Comparison of ENCODE assay signal across 32 cellular contexts in the genomic region with DNA sequence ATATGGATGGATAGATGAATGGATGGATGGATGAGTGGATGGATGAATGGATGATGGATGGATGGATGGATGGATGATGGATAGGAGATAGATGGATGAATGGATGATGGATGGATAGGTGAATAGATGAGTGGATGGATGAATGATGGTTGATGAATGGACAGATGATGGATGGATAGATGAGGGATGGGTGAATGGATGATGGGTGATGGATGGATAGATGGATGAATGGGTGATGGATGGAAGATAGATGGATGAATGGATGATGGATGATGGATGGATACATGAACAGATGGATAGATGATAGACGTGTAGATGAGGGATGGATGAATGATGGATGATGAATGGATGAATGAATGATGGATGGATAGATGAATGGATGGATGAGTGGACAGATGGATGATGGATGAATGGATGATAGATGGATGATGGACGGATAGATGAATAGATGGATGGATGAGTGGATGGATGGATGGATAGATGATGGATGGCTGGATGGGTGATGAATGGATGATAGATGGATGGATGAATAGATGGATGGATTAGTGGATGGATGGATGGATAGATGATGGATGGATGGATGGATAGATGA. TPM values are rescaled to one million over a fixed set of nuclear protein-coding genes. Genes with fewer than 3 reads are reported as not detected.
"Had no signal": no experiment of that assay in that cellular context is flagged by ENCODE, and none has a peak within 500 bp of the region (broad histone marks: within the 10 kb centered on the region; RNA-seq: fewer than 3 reads in every experiment).

No MANE protein-coding gene starts in this region.

- H3K27ac ChIP-seq: body of pancreas, esophagus muscularis mucosa, foreskin keratinocyte, gastrocnemius medialis, heart left ventricle, WERI-Rb-1 had no signal

- H3K4me1 Mint-ChIP-seq: activated B cell treated with CpG ODN at 0.5 μM for 24 hours; activated T-helper 17 cell treated with anti-CD3 and anti-CD28 coated beads, Interleukin-2, amount 50 U/mL, for 72 hours had no signal

- FAIRE-seq: colon had no signal

- ATAC-seq: activated CD4-positive, CD25-positive, alpha-beta regulatory T cell treated with anti-CD3 and anti-CD28 coated beads, Interleukin-2, amount 50 U/mL, for 24 hours; activated CD8-positive, alpha-beta T cell treated with anti-CD3 and anti-CD28 coated beads for 36 hours; activated T-cell treated with anti-CD3 and anti-CD28 coated beads, Interleukin-2, amount 50 U/mL, for 4 hours; activated T-helper 17 cell treated with anti-CD3 and anti-CD28 coated beads, Interleukin-2, amount 50 U/mL, for 72 hours; body of pancreas; effector memory CD8-positive, alpha-beta T cell; foreskin keratinocyte; gastrocnemius medialis; heart left ventricle had no signal

- H3K9me3 ChIP-seq: gastrocnemius medialis, heart left ventricle had no signal

- H3K36me3 Mint-ChIP-seq: activated naive CD8-positive, alpha-beta T cell had no signal

- H3K4me1 ChIP-seq: foreskin keratinocyte had no signal

- H3K36me3 ChIP-seq: esophagus muscularis mucosa, gastrocnemius medialis, heart left ventricle, WERI-Rb-1 had no signal

- H3K4me3 ChIP-seq: body of pancreas, esophagus muscularis mucosa, gastrocnemius medialis, heart left ventricle had no signal

- H3K27me3 ChIP-seq: body of pancreas, foreskin keratinocyte had no signal

- H3K4me3 Mint-ChIP-seq: activated B cell treated with CpG ODN at 0.5 μM for 24 hours; activated CD8-positive, alpha-beta T cell treated with anti-CD3 and anti-CD28 coated beads for 36 hours; activated naive CD8-positive, alpha-beta T cell; activated T-cell treated with anti-CD3 and anti-CD28 coated beads, Interleukin-2, amount 50 U/mL, for 4 hours; activated T-helper 17 cell treated with anti-CD3 and anti-CD28 coated beads, Interleukin-2, amount 50 U/mL, for 72 hours; effector memory CD8-positive, alpha-beta T cell; T-helper 2 cell treated with Interferon-gamma antibody and Interleukin-4, amounts not matched to agents 5 μg/mL and 100 μg/mL, for 36 hours had no signal

- H3K9me3 Mint-ChIP-seq: activated B cell treated with CpG ODN at 0.5 μM for 24 hours; activated CD8-positive, alpha-beta T cell treated with anti-CD3 and anti-CD28 coated beads for 36 hours; activated T-cell treated with anti-CD3 and anti-CD28 coated beads, Interleukin-2, amount 50 U/mL, for 4 hours; activated T-helper 17 cell treated with anti-CD3 and anti-CD28 coated beads, Interleukin-2, amount 50 U/mL, for 72 hours; effector memory CD8-positive, alpha-beta T cell; T-helper 2 cell treated with Interferon-gamma antibody and Interleukin-4, amounts not matched to agents 5 μg/mL and 100 μg/mL, for 36 hours had no signal

- DNase-seq: activated B cell treated with CpG ODN at 0.5 μM for 24 hours; activated CD4-positive, alpha-beta T cell treated with anti-CD3 and anti-CD28 coated beads for 48 hours; activated CD4-positive, alpha-beta T cell treated with anti-CD3 and anti-CD28 coated beads, Interleukin-2, amount 50 U/mL, for 1 hour; activated CD4-positive, alpha-beta T cell treated with anti-CD3 and anti-CD28 coated beads, Interleukin-2, amount 50 U/mL, for 48 hours; activated CD8-positive, alpha-beta memory T cell treated with anti-CD3 and anti-CD28 coated beads for 24 hours; activated CD8-positive, alpha-beta T cell treated with anti-CD3 and anti-CD28 coated beads for 36 hours; activated effector memory CD4-positive, alpha-beta T cell treated with Interleukin-2 at 50 U/mL for 16 hours; activated gamma-delta T cell treated with Interleukin-2 at 50 U/mL for 16 hours; activated naive CD4-positive, alpha-beta T cell treated with anti-CD3 and anti-CD28 coated beads, Interleukin-2, amount 50 U/mL, for 16 hours; activated naive CD4-positive, alpha-beta T cell treated with Interleukin-2 at 50 U/mL for 16 hours; activated T-cell treated with anti-CD3 and anti-CD28 coated beads, Interleukin-2, amount 50 U/mL, for 4 hours; amniotic stem cell; aorta; body of pancreas; caudate nucleus; cortex of kidney; dermis blood vessel endothelial cell; effector CD4-positive, alpha-beta T cell; effector memory CD8-positive, alpha-beta T cell; erythroblast; foreskin keratinocyte; gastrocnemius medialis; glutamatergic neuron; T1000; WERI-Rb-1 had no signal

- H3K27ac Mint-ChIP-seq: activated B cell treated with CpG ODN at 0.5 μM for 24 hours; activated CD8-positive, alpha-beta T cell treated with anti-CD3 and anti-CD28 coated beads for 36 hours; activated naive CD8-positive, alpha-beta T cell; activated T-helper 17 cell treated with anti-CD3 and anti-CD28 coated beads, Interleukin-2, amount 50 U/mL, for 72 hours; effector memory CD8-positive, alpha-beta T cell; T-helper 2 cell treated with Interferon-gamma antibody and Interleukin-4, amounts not matched to agents 5 μg/mL and 100 μg/mL, for 36 hours had no signal

RNA-seq across cellular contexts. Expression of gene OLFM1, which starts 53.8 kb away (rescaled TPM):
- total RNA-seq: activated B cell treated with CpG ODN at 0.5 μM for 24 hours; activated CD8-positive, alpha-beta T cell treated with anti-CD3 and anti-CD28 coated beads for 36 hours had no signal
